Comparison of ENCODE assay signal across 2 cellular contexts in genomic region chr18:5498452-5498851, GRCh38.
TF ChIP-seq lines count a peak whose summit lies in the region.

No MANE protein-coding gene starts in this region.

TF ChIP-seq in HepG2, 621 proteins besides CTCF, POLR2A, EP300 and RAD21:
- TF ChIP-seq ATF7 (IDR thresholded peaks at IDR 0.05): peak; percentile 76
- no peak for TF ChIP-seq ATF7 (CRISPR knock-in tag; IDR thresholded peaks at IDR 0.05)
- no peak for TF ChIP-seq ATF1 (CRISPR knock-in tag; IDR thresholded peaks at IDR 0.05)

TF ChIP-seq in HEK293, 187 proteins besides CTCF, POLR2A, EP300 and RAD21:
- TF ChIP-seq KLF7 (tag by site-specific recombination; IDR thresholded peaks at IDR 0.05; ENCODE audit: borderline replicate concordance): no peak
- no peak for TF ChIP-seq ZNF404 (tag by site-specific recombination; IDR thresholded peaks at IDR 0.05)
- TF ChIP-seq ZNF423 (tag by site-specific recombination; IDR thresholded peaks at IDR 0.05): no peak
- TF ChIP-seq ATF2 (tag by site-specific recombination; IDR thresholded peaks at IDR 0.05; ENCODE audit: low read depth): peak; percentile 60; the same call in 1 of the 2 replicates
TF ChIP-seq in HEK293: peak in this region for 1.
